Comparison of ENCODE assay signal across 1 cellular context in the genomic region with DNA sequence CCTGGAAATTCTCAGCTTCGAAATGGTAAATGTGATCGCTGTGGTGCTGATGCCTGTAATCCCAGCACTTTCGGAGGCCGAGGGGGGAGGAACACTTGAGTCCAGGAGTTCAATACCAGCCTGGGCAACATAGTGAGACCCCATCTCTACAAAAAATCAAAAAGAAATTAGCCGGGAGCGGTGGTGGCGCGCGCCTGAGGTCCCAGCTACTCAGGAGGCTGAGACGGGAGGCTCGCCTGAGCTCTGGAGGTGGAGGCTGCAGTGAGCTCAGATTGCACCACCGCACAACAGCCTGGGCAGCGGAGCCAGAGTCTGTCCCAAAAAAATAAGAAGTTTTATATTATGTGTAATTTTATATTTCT.
TF ChIP-seq lines count a peak whose summit lies in the region.

No MANE protein-coding gene starts in this region.

TF ChIP-seq in WTC11, 78 proteins besides CTCF, POLR2A, EP300 and RAD21 (continued from another document):
- TF ChIP-seq E2F4 (CRISPR knock-in tag; IDR thresholded peaks at IDR 0.05; ENCODE audit: borderline replicate concordance, low read depth) (no peak), GRHL2 (CRISPR knock-in tag; IDR thresholded peaks at IDR 0.05; ENCODE audit: insufficient replicate concordance, severe bottlenecking) (no peak)
- TF ChIP-seq, protein P1, sequence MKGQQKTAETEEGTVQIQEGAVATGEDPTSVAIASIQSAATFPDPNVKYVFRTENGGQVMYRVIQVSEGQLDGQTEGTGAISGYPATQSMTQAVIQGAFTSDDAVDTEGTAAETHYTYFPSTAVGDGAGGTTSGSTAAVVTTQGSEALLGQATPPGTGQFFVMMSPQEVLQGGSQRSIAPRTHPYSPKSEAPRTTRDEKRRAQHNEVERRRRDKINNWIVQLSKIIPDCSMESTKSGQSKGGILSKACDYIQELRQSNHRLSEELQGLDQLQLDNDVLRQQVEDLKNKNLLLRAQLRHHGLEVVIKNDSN (CRISPR knock-in tag; IDR thresholded peaks at IDR 0.05): no peak
